8 cellular contexts compared by ENCODE assay signal in the genomic region with DNA sequence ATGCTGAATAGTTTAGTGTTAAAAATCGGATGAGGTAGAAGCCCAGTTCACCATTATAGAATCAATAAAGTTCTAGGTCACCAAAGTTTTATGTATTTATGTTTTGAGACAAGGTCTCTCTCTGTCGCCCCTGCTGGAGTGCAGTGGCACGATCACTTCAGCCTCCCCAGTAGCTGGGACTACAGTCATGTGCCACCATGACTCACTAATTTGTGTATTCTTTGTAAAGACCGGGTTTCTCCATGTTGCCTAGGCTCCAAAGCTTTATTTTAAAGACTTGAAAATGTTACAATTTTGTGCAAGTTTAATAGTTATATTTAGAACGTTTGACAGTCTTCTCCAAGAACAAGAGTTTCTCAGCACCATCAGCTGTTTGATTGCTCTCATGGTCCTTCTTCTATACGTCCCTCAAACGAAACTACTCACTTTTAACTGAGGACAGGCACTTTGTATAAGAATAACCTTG. TPM values are rescaled to one million over a fixed set of nuclear protein-coding genes. Genes with fewer than 3 reads are reported as not detected.
DNase-seq lines count a peak whose midpoint lies in the region; ATAC-seq, FAIRE-seq and TF ChIP-seq lines count a peak whose summit lies in the region.

No MANE protein-coding gene starts in this region.

- peak; percentile 52 to 66 for DNase-seq in AML-193 (lab: John Stamatoyannopoulos, UW)
- peak; percentile 37 for DNase-seq in H54 (ENCODE audit: insufficient read length, low spot score)
- DNase-seq in SKM-1 (lab: John Stamatoyannopoulos, UW; ENCODE audit: unreplicated experiment) = peak; percentile 3
- peak; percentile 51 for DNase-seq in lower lobe of right lung
- peak; percentile 71 to 73 for DNase-seq in tibial artery
- DNase-seq in NCI-H524 (lab: John Stamatoyannopoulos, UW) = no peak

- FAIRE-seq in H54 (lab: Jason Lieb, UNC) = peak; percentile 55

- H3K36me3 Mint-ChIP-seq in brain = peaks cover 37% of the 10 kb centered on the region

- peaks cover 2% of the 10 kb centered on the region for H3K27me3 Mint-ChIP-seq in brain

- H3K36me3 ChIP-seq in lower lobe of right lung (peaks cover 72% of the 10 kb centered on the region), tibial artery (peaks cover 0 to 57% (median 35%) of the 10 kb centered on the region in 3 donors)

- H3K4me1 ChIP-seq in lower lobe of right lung = no peaks in the 10 kb centered on the region
- peaks cover 0 to 9% (median 0%) of the 10 kb centered on the region in 4 donors for H3K4me1 ChIP-seq in tibial artery

- no peak overlapping the region for H3K4me3 Mint-ChIP-seq in brain

- H3K4me1 Mint-ChIP-seq in brain = peaks cover 6% of the 10 kb centered on the region

- no peaks in the 10 kb centered on the region for H3K9me3 Mint-ChIP-seq in brain

- H3K27me3 ChIP-seq in lower lobe of right lung (ENCODE audit: low read depth) (no peaks in the 10 kb centered on the region), tibial artery (no peaks in the 10 kb centered on the region)

- TF ChIP-seq CTCF in brain (conservative IDR thresholded peaks at IDR 0.05) (peak in 1 of 2 experiments; percentile 36), lower lobe of right lung (IDR thresholded peaks at IDR 0.05) (peak; percentile 43), tibial artery (IDR thresholded peaks at IDR 0.05) (peak; percentile 55 to 62)

- H3K27ac Mint-ChIP-seq in brain = peak overlapping the region; percentile 43 to 90 (median 82)

- H3K27ac ChIP-seq in lower lobe of right lung (no peak overlapping the region), tibial artery (peak overlapping the region; percentile 4 to 14)

- H3K4me3 ChIP-seq in lower lobe of right lung (no peak overlapping the region), tibial artery (no peak overlapping the region)

- no peak for TF ChIP-seq POLR2A in H54 (IDR thresholded peaks at IDR 0.05; ENCODE audit: low read depth, low read length)

- H3K9me3 ChIP-seq in lower lobe of right lung (no peaks in the 10 kb centered on the region), tibial artery (no peaks in the 10 kb centered on the region)

- intact Hi-C loops in lower lobe of right lung (cut with DNase I) = no loop called here
- intact Hi-C loops in tibial artery (cut with DNase I; ENCODE audit: low total_unique reads) = no loop called here

- ATAC-seq in lower lobe of right lung (peak; percentile 41 to 59), HG02885 (IDR thresholded peaks at IDR 0.05; ENCODE audit: poor library complexity, unreplicated experiment) (no peak)

RNA-seq across cellular contexts. Expression of gene NDE1, which starts 32.1 kb away (rescaled TPM):
- 79.2 TPM for polyA plus RNA-seq in brain (ENCODE audit: insufficient read depth, low read depth, low replicate concordance)
- total RNA-seq in lower lobe of right lung = 35.3 TPM

RNA-seq across cellular contexts. Expression of gene MARF1, which starts 39.2 kb away (rescaled TPM):
- 31.6 TPM for polyA plus RNA-seq in brain (ENCODE audit: insufficient read depth, low read depth, low replicate concordance)
- total RNA-seq in lower lobe of right lung = 111 TPM

Comparison
In these comparisons a context has a peak if more than half of its experiments do, and no peak if none do; other contexts are left out.
1. DNase-seq: peak in AML-193 (2 of 2), H54 (single experiment), SKM-1 (single experiment), lower lobe of right lung (single experiment) and tibial artery (2 of 2); none in NCI-H524 (0 of 2).